Comparison of ENCODE assay signal across 8 cellular contexts in the genomic region with DNA sequence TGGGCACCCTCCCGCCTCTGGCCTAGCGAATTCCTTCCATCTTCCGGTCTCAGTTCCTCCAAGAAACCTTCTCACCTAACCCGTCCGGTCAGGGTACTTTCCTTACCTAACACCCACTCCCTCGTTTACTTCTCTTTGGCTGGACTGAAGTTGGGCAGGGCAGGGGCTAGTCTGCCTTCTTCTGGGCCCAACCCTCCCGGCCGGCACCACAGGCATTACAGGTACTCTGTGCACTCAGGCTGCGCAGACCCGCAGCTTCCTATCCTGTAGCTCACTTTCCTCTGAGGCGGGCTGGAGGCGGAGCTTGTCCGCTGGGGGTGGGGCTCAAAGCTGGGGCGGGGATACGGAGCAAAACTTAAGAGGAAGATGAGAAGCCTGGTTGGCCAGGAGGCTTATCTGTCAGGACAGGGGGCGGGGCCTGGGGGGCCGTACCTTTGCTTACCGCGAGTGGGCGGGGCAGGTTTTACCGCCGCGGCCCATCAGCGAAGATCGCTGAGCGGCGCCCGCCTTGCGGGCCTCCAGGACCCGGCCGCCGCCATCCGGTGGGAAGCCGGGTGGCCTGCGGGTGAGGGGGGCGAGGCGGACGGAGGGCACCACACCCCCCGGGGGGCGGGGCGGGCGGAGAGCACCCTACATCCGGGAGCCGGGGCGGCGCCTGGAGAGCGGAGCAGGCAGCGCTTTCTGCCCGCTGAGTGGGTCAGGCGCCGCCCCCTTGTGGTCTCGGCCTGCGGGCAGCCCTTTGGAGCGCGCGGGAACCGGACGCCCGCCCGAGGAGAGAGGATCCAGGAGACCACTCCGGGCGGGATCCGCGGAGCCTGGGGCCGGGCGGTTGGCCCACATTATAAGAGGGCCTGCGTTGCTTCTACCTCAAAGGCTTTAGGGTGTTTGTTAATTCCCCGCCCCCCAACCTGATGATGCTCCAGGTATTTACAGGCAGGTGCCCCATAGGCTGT. TPM values are rescaled to one million over a fixed set of nuclear protein-coding genes. Genes with fewer than 3 reads are reported as not detected.
DNase-seq lines count a peak whose midpoint lies in the region; ATAC-seq, FAIRE-seq and TF ChIP-seq lines count a peak whose summit lies in the region.

No MANE protein-coding gene starts in this region.

- no peaks in the 10 kb centered on the region for H3K27me3 ChIP-seq in left ventricle myocardium inferior (ENCODE audit: low read depth)
- no peaks in the 10 kb centered on the region for H3K27me3 ChIP-seq in upper lobe of right lung

- H3K4me3 ChIP-seq in left ventricle myocardium inferior (peak overlapping the region; percentile 79), upper lobe of right lung (peak overlapping the region; percentile 68)

- H3K4me1 ChIP-seq in left ventricle myocardium inferior = peaks cover 14% of the 10 kb centered on the region
- H3K4me1 ChIP-seq in upper lobe of right lung = peaks cover 7% of the 10 kb centered on the region

- H3K27ac ChIP-seq in left ventricle myocardium inferior (replicated peaks) = peak overlapping the region; percentile 83
- H3K27ac ChIP-seq in upper lobe of right lung = peak overlapping the region; percentile 89

- ATAC-seq in HG02840 (IDR thresholded peaks at IDR 0.05; ENCODE audit: low FRiP score, unreplicated experiment) (peak; percentile 97), upper lobe of right lung (peak; percentile 98)

- H3K9me3 ChIP-seq in left ventricle myocardium inferior (replicated peaks) (no peaks in the 10 kb centered on the region), upper lobe of right lung (no peaks in the 10 kb centered on the region)

- peak; percentile 95 for FAIRE-seq in GM12891 (lab: Jason Lieb, UNC)

- intact Hi-C loops in left ventricle myocardium inferior (cut with micrococcal nuclease) (no loop called here), posterior vena cava (cut with DNase I) (no loop called here), upper lobe of right lung (cut with DNase I) (no loop called here)

- DNase-seq in GM12891 (ENCODE audit: insufficient read length, low spot score) (peak; percentile 74), NCI-H1436 (lab: John Stamatoyannopoulos, UW) (peak; percentile 98), T follicular helper cell (ENCODE audit: low read depth) (peak; percentile 98), amniotic epithelial cell (ENCODE audit: low read depth) (peak; percentile 78), left ventricle myocardium inferior (peak; percentile 97), posterior vena cava (ENCODE audit: low spot score) (peak; percentile 98), upper lobe of right lung (peak; percentile 99)

- TF ChIP-seq CTCF in left ventricle myocardium inferior (IDR thresholded peaks at IDR 0.05; ENCODE audit: borderline replicate concordance) (peak; percentile 72), upper lobe of right lung (IDR thresholded peaks at IDR 0.05) (peak; percentile 50)

- TF ChIP-seq POLR2A in GM12891 (IDR thresholded peaks at IDR 0.05; ENCODE audit: low read depth, low read length) = peak; percentile 67

- H3K36me3 ChIP-seq in left ventricle myocardium inferior (no peaks in the 10 kb centered on the region), upper lobe of right lung (no peaks in the 10 kb centered on the region)

TF ChIP-seq in GM12891, 5 proteins besides CTCF, POLR2A, EP300 and RAD21:
- TF ChIP-seq TAF1 (IDR thresholded peaks at IDR 0.05; ENCODE audit: low read depth, low read length) = no peak
- peak; percentile 59 for TF ChIP-seq SPI1 (IDR thresholded peaks at IDR 0.05; ENCODE audit: low read depth, low read length)
- TF ChIP-seq POU2F2 (IDR thresholded peaks at IDR 0.05; ENCODE audit: low read depth, low read length) = peak; percentile 29; the same call in 1 of the 2 replicates

RNA-seq across cellular contexts. Expression of a gene that starts 31.9 kb away (rescaled TPM):
- polyA plus RNA-seq in GM12891 (2012; ENCODE audit: low read depth, missing spikeins) = 0.03 TPM
- total RNA-seq in left ventricle myocardium inferior = not detected
- total RNA-seq in posterior vena cava = not detected
- not detected for total RNA-seq in upper lobe of right lung

Comparison
In these comparisons a context has a peak if more than half of its experiments do, and no peak if none do; other contexts are left out.
1. Peak in every context shown above with its lines: DNase-seq, ATAC-seq, H3K4me3 ChIP-seq and H3K27ac ChIP-seq.